Comparison of ENCODE assay signal across 39 cellular contexts in the genomic region with DNA sequence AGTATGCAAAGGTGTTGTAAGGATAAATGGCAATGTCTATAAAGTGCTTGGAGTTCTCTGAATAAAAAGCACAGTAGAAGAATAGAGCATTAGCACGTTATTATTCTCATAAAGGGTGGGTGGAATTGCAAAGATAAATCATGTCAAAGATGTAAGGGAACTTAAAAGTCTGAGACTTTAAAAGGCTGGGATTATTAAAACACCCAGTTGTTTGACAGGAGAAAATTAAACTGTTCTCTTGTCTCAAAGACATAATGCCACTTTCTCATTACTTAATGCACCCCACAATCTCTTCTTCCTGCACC.
"Had no signal": no experiment of that assay in that cellular context is flagged by ENCODE, and none has a peak within 500 bp of the region (broad histone marks: within the 10 kb centered on the region; RNA-seq: fewer than 3 reads in every experiment).

No MANE protein-coding gene starts in this region.

- H3K27ac Mint-ChIP-seq: activated naive CD4-positive, alpha-beta T cell treated with anti-CD3 and anti-CD28 coated beads for 36 hours; activated naive CD4-positive, alpha-beta T cell treated with anti-CD3 and anti-CD28 coated beads, Interleukin-2, amount 10 ng/mL, durations not matched to agents 7 days and 5 days; activated naive CD4-positive, alpha-beta T cell treated with anti-CD3 and anti-CD28 coated beads, Interleukin-2, amount 50 U/mL, for 24 hours; activated naive CD4-positive, alpha-beta T cell treated with anti-CD3 and anti-CD28 coated beads, Interleukin-2, amount 50 U/mL, for 72 hours; activated naive CD8-positive, alpha-beta T cell; activated naive CD8-positive, alpha-beta T cell treated with anti-CD3 and anti-CD28 coated beads for 36 hours; activated naive CD8-positive, alpha-beta T cell treated with anti-CD3 and anti-CD28 coated beads, Interleukin-2, amount 10 ng/mL, durations not matched to agents 7 days and 5 days; activated naive CD8-positive, alpha-beta T cell treated with anti-CD3 and anti-CD28 coated beads, Interleukin-2, amount 50 U/mL, for 24 hours; activated T-cell treated with anti-CD3 and anti-CD28 coated beads, Interleukin-2, amount 50 U/mL, for 24 hours; activated T-cell treated with anti-CD3 and anti-CD28 coated beads, Interleukin-2, amount 50 U/mL, for 72 hours; activated T-helper 1 cell treated with anti-CD3 and anti-CD28 coated beads, Interleukin-12 subunit alpha, Interleukin-12 subunit beta, Interleukin-2, Interleukin-4 antibody, amounts not matched to agents 30 ng/mL and 10 ng/mL and 1 ng/mL, durations not matched to agents 14 hours and 24 hours and 36 hours; activated T-helper 17 cell treated with anti-CD3 and anti-CD28 coated beads, Interleukin-2, amount 50 U/mL, for 72 hours; activated T-helper 2 cell treated with anti-CD3 and anti-CD28 coated beads, Interferon-gamma antibody, Interleukin-2, Interleukin-4, amounts not matched to agents 10 μg/mL and 5 μg/mL and 100 μg/mL, durations not matched to agents 14 hours and 24 hours and 36 hours; brain had no signal

- H3K4me3 ChIP-seq: adrenal gland, ascending aorta, body of pancreas, breast epithelium, cardiac muscle cell had no signal

- H3K4me1 Mint-ChIP-seq: activated naive CD4-positive, alpha-beta T cell treated with anti-CD3 and anti-CD28 coated beads, Interleukin-2, amount 10 ng/mL, durations not matched to agents 7 days and 5 days; activated naive CD4-positive, alpha-beta T cell treated with anti-CD3 and anti-CD28 coated beads, Interleukin-2, amount 50 U/mL, for 24 hours; activated naive CD8-positive, alpha-beta T cell treated with anti-CD3 and anti-CD28 coated beads for 36 hours; activated naive CD8-positive, alpha-beta T cell treated with anti-CD3 and anti-CD28 coated beads, Interleukin-2, amount 10 ng/mL, durations not matched to agents 7 days and 5 days; activated naive CD8-positive, alpha-beta T cell treated with anti-CD3 and anti-CD28 coated beads, Interleukin-2, amount 50 U/mL, for 24 hours; activated T-helper 17 cell treated with anti-CD3 and anti-CD28 coated beads, Interleukin-2, amount 50 U/mL, for 72 hours; central memory CD8-positive, alpha-beta T cell had no signal

- H3K4me1 ChIP-seq: adrenal gland, ascending aorta, body of pancreas, breast epithelium had no signal

- H3K27ac ChIP-seq: adrenal gland, ascending aorta, body of pancreas, brain microvascular endothelial cell, breast epithelium, cardiac muscle cell had no signal

- H3K4me3 Mint-ChIP-seq: activated naive CD4-positive, alpha-beta T cell treated with anti-CD3 and anti-CD28 coated beads for 36 hours; activated naive CD4-positive, alpha-beta T cell treated with anti-CD3 and anti-CD28 coated beads, Interleukin-2, amount 10 ng/mL, durations not matched to agents 7 days and 5 days; activated naive CD4-positive, alpha-beta T cell treated with anti-CD3 and anti-CD28 coated beads, Interleukin-2, amount 50 U/mL, for 24 hours; activated naive CD8-positive, alpha-beta T cell; activated naive CD8-positive, alpha-beta T cell treated with anti-CD3 and anti-CD28 coated beads for 36 hours; activated naive CD8-positive, alpha-beta T cell treated with anti-CD3 and anti-CD28 coated beads, Interleukin-2, amount 10 ng/mL, durations not matched to agents 7 days and 5 days; activated naive CD8-positive, alpha-beta T cell treated with anti-CD3 and anti-CD28 coated beads, Interleukin-2, amount 50 U/mL, for 24 hours; activated T-cell treated with anti-CD3 and anti-CD28 coated beads, Interleukin-2, amount 50 U/mL, for 24 hours; activated T-cell treated with anti-CD3 and anti-CD28 coated beads, Interleukin-2, amount 50 U/mL, for 4 hours; activated T-cell treated with anti-CD3 and anti-CD28 coated beads, Interleukin-2, amount 50 U/mL, for 72 hours; activated T-helper 1 cell treated with anti-CD3 and anti-CD28 coated beads, Interleukin-12 subunit alpha, Interleukin-12 subunit beta, Interleukin-2, Interleukin-4 antibody, amounts not matched to agents 30 ng/mL and 10 ng/mL and 1 ng/mL, durations not matched to agents 14 hours and 24 hours and 36 hours; activated T-helper 17 cell treated with anti-CD3 and anti-CD28 coated beads, Interleukin-2, amount 50 U/mL, for 72 hours; brain; central memory CD8-positive, alpha-beta T cell had no signal

- DNase-seq: activated effector memory CD4-positive, alpha-beta T cell treated with anti-CD3 and anti-CD28 coated beads, Interleukin-2, amount 50 U/mL, for 16 hours; activated effector memory CD4-positive, alpha-beta T cell treated with Interleukin-2 at 50 U/mL for 16 hours; activated gamma-delta T cell; activated gamma-delta T cell treated with Interleukin-2 at 50 U/mL for 16 hours; activated naive CD4-positive, alpha-beta T cell; activated naive CD4-positive, alpha-beta T cell treated with anti-CD3 and anti-CD28 coated beads for 36 hours; activated naive CD4-positive, alpha-beta T cell treated with anti-CD3 and anti-CD28 coated beads, Interleukin-2, amount 10 ng/mL, durations not matched to agents 7 days and 5 days; activated naive CD4-positive, alpha-beta T cell treated with anti-CD3 and anti-CD28 coated beads, Interleukin-2, amount 50 U/mL, for 16 hours; activated naive CD4-positive, alpha-beta T cell treated with Interleukin-2 at 50 U/mL for 16 hours; activated naive CD8-positive, alpha-beta T cell treated with anti-CD3 and anti-CD28 coated beads for 36 hours; activated naive CD8-positive, alpha-beta T cell treated with anti-CD3 and anti-CD28 coated beads, Interleukin-2, amount 10 ng/mL, durations not matched to agents 7 days and 5 days; activated naive CD8-positive, alpha-beta T cell treated with anti-CD3 and anti-CD28 coated beads, Interleukin-2, amount 50 U/mL, for 24 hours; activated T-cell treated with anti-CD3 and anti-CD28 coated beads, Interleukin-2, amount 50 U/mL, for 1 hour; activated T-cell treated with anti-CD3 and anti-CD28 coated beads, Interleukin-2, amount 50 U/mL, for 24 hours; activated T-cell treated with anti-CD3 and anti-CD28 coated beads, Interleukin-2, amount 50 U/mL, for 4 hours; activated T-cell treated with anti-CD3 and anti-CD28 coated beads, Interleukin-2, amount 50 U/mL, for 48 hours; activated T-cell treated with anti-CD3 and anti-CD28 coated beads, Interleukin-2, amount 50 U/mL, for 72 hours; adrenal gland; amniotic stem cell; amygdala; anterior cingulate cortex; aorta; body of pancreas; brain microvascular endothelial cell; central memory CD4-positive, alpha-beta T cell; cerebellar nuclear complex had no signal

- H3K27me3 ChIP-seq: adrenal gland, ascending aorta, body of pancreas, brain microvascular endothelial cell, breast epithelium had no signal

- H3K36me3 Mint-ChIP-seq: activated naive CD4-positive, alpha-beta T cell treated with anti-CD3 and anti-CD28 coated beads, Interleukin-2, amount 10 ng/mL, durations not matched to agents 7 days and 5 days; activated naive CD4-positive, alpha-beta T cell treated with anti-CD3 and anti-CD28 coated beads, Interleukin-2, amount 50 U/mL, for 24 hours; activated naive CD4-positive, alpha-beta T cell treated with anti-CD3 and anti-CD28 coated beads, Interleukin-2, amount 50 U/mL, for 72 hours; activated naive CD8-positive, alpha-beta T cell; activated naive CD8-positive, alpha-beta T cell treated with anti-CD3 and anti-CD28 coated beads for 36 hours; activated naive CD8-positive, alpha-beta T cell treated with anti-CD3 and anti-CD28 coated beads, Interleukin-2, amount 10 ng/mL, durations not matched to agents 7 days and 5 days; brain had no signal

- FAIRE-seq: astrocyte, bronchial epithelial cell had no signal

- H3K9me3 ChIP-seq: adrenal gland, body of pancreas, breast epithelium had no signal

- H3K36me3 ChIP-seq: adrenal gland, ascending aorta, brain microvascular endothelial cell, breast epithelium, cardiac muscle cell had no signal

- H3K27me3 Mint-ChIP-seq: activated naive CD4-positive, alpha-beta T cell treated with anti-CD3 and anti-CD28 coated beads, Interleukin-2, amount 10 ng/mL, durations not matched to agents 7 days and 5 days; activated naive CD4-positive, alpha-beta T cell treated with anti-CD3 and anti-CD28 coated beads, Interleukin-2, amount 50 U/mL, for 24 hours; activated naive CD8-positive, alpha-beta T cell; brain; central memory CD8-positive, alpha-beta T cell had no signal

- ATAC-seq: activated naive CD4-positive, alpha-beta T cell treated with anti-CD3 and anti-CD28 coated beads, Interleukin-2, amount 50 U/mL, for 72 hours; activated naive CD8-positive, alpha-beta T cell treated with anti-CD3 and anti-CD28 coated beads, Interleukin-2, amount 50 U/mL, for 24 hours; activated T-cell treated with anti-CD3 and anti-CD28 coated beads, Interleukin-2, amount 50 U/mL, for 4 hours; activated T-cell treated with anti-CD3 and anti-CD28 coated beads, Interleukin-2, amount 50 U/mL, for 72 hours; activated T-helper 17 cell treated with anti-CD3 and anti-CD28 coated beads, Interleukin-2, amount 50 U/mL, for 72 hours; body of pancreas had no signal
